Comparison of ENCODE assay signal across 17 cellular contexts in genomic region chr16:85709766-85710423, GRCh38. TPM values are rescaled to one million over a fixed set of nuclear protein-coding genes. Genes with fewer than 3 reads are reported as not detected.
DNase-seq lines count a peak whose midpoint lies in the region; ATAC-seq and TF ChIP-seq lines count a peak whose summit lies in the region.
"Had no signal": no experiment of that assay in that cellular context is flagged by ENCODE, and none has a peak within 500 bp of the region (broad histone marks: within the 10 kb centered on the region; RNA-seq: fewer than 3 reads in every experiment).

No MANE protein-coding gene starts in this region.

- peak overlapping the region; percentile 75 for H3K27ac ChIP-seq in endodermal cell (ENCODE audit: low read depth, low read length)

- CTCF ChIA-PET in WTC11 (lab: Charles Lee) = interaction anchor here (1.0 to 2.9 kb wide), 5 partner anchors 8 to 290 kb away, joined by 3 to 14 read pairs (median 3); no protein-coding TSS in a partner anchor

- no peak overlapping the region for H3K4me3 Mint-ChIP-seq in stimulated activated naive CD8-positive, alpha-beta T cell treated with anti-CD3 and anti-CD28 coated beads, Interleukin-15, amount 100 ng/mL, for 72 hours
- H3K4me3 Mint-ChIP-seq in endodermal cell (no peak overlapping the region), glutamatergic neuron (ENCODE audit: unreplicated experiment) (no peak overlapping the region), WTC11 (no peak overlapping the region)
- H3K4me3 Mint-ChIP-seq: B cell; CD4-positive, alpha-beta T cell had no signal

- H3K4me3 ChIP-seq in endodermal cell (ENCODE audit: low read length) = no peak overlapping the region

- no peak overlapping the region for H3K9ac ChIP-seq in endodermal cell (ENCODE audit: extremely low read depth, low read length, poor library complexity, severe bottlenecking)
- H3K9ac ChIP-seq: SK-N-SH had no signal

- no peaks in the 10 kb centered on the region for H3K27me3 Mint-ChIP-seq in stimulated activated naive CD8-positive, alpha-beta T cell treated with anti-CD3 and anti-CD28 coated beads, Interleukin-15, amount 100 ng/mL, for 72 hours
- H3K27me3 Mint-ChIP-seq in endodermal cell (ENCODE audit: insufficient read depth) (peaks cover 2% of the 10 kb centered on the region), glutamatergic neuron (ENCODE audit: unreplicated experiment) (peaks cover 7% of the 10 kb centered on the region), WTC11 (ENCODE audit: low read depth) (peaks cover 7% of the 10 kb centered on the region)
- H3K27me3 Mint-ChIP-seq: B cell; CD4-positive, alpha-beta T cell had no signal

- H3K27me3 ChIP-seq in endodermal cell (ENCODE audit: control insufficient read depth, insufficient read depth, low read length, poor library complexity, severe bottlenecking) = no peaks in the 10 kb centered on the region

- 88 to 92% methylated on average over 30 to 47 of the region's 47 CpGs for WGBS in endodermal cell (ENCODE audit: insufficient coverage in 1 of 2, insufficient read length in 1 of 2), 2 experiments

- peaks cover 13% of the 10 kb centered on the region for H3K36me3 Mint-ChIP-seq in endodermal cell (ENCODE audit: low read depth)
- H3K36me3 Mint-ChIP-seq in glutamatergic neuron (ENCODE audit: unreplicated experiment) = no peaks in the 10 kb centered on the region
- peaks cover 14% of the 10 kb centered on the region for H3K36me3 Mint-ChIP-seq in WTC11

- H3K9me3 ChIP-seq in endodermal cell (ENCODE audit: control insufficient read depth, low read length) = peaks cover 10% of the 10 kb centered on the region
- H3K9me3 ChIP-seq: SK-N-SH had no signal

- H3K9me3 Mint-ChIP-seq in stimulated activated naive CD8-positive, alpha-beta T cell treated with anti-CD3 and anti-CD28 coated beads, Interleukin-15, amount 100 ng/mL, for 72 hours = peaks cover 4 to 7% of the 10 kb centered on the region in 2 donors
- H3K9me3 Mint-ChIP-seq in endodermal cell = peaks cover 7% of the 10 kb centered on the region
- H3K9me3 Mint-ChIP-seq in glutamatergic neuron (ENCODE audit: unreplicated experiment) = peaks cover 3% of the 10 kb centered on the region
- peaks cover 11% of the 10 kb centered on the region for H3K9me3 Mint-ChIP-seq in WTC11

- POLR2A ChIA-PET in WTC11 (lab: Charles Lee) = no interaction called here

- H3K4me1 Mint-ChIP-seq in stimulated activated naive CD8-positive, alpha-beta T cell treated with anti-CD3 and anti-CD28 coated beads, Interleukin-15, amount 100 ng/mL, for 72 hours = peaks cover 1% of the 10 kb centered on the region
- H3K4me1 Mint-ChIP-seq in endodermal cell = no peaks in the 10 kb centered on the region
- H3K4me1 Mint-ChIP-seq in glutamatergic neuron (ENCODE audit: low read depth, unreplicated experiment) = peaks cover 8% of the 10 kb centered on the region
- H3K4me1 Mint-ChIP-seq in WTC11 = peaks cover 5% of the 10 kb centered on the region
- H3K4me1 Mint-ChIP-seq: B cell had no signal

- H3K36me3 ChIP-seq in endodermal cell (ENCODE audit: control insufficient read depth, insufficient read depth, low read length) = no peaks in the 10 kb centered on the region

- ATAC-seq in stimulated activated naive CD8-positive, alpha-beta T cell treated with anti-CD3 and anti-CD28 coated beads, Interleukin-15, amount 100 ng/mL, for 72 hours = peak; percentile 28
- no peak for ATAC-seq in stimulated activated naive CD8-positive, alpha-beta T cell treated with anti-CD3 and anti-CD28 coated beads, Interleukin-15, Interleukin-2, amounts not matched to agents 100 U/mL and 50 U/mL, for 24 hours
- ATAC-seq in WTC11 (no peak), HG03342 (IDR thresholded peaks at IDR 0.05; ENCODE audit: unreplicated experiment) (no peak)

- no peak overlapping the region for H3K27ac Mint-ChIP-seq in stimulated activated naive CD8-positive, alpha-beta T cell treated with anti-CD3 and anti-CD28 coated beads, Interleukin-15, amount 100 ng/mL, for 72 hours
- H3K27ac Mint-ChIP-seq in endodermal cell (no peak overlapping the region), glutamatergic neuron (ENCODE audit: unreplicated experiment) (no peak overlapping the region), WTC11 (no peak overlapping the region)
- H3K27ac Mint-ChIP-seq: B cell; CD4-positive, alpha-beta T cell had no signal

- no peak for TF ChIP-seq CTCF in endodermal cell (conservative IDR thresholded peaks at IDR 0.05)
- no peak for TF ChIP-seq CTCF in glutamatergic neuron (IDR thresholded peaks at IDR 0.05; ENCODE audit: partially characterized antibody, unreplicated experiment)
- no peak for TF ChIP-seq CTCF in WTC11 (IDR thresholded peaks at IDR 0.05)

- DNase-seq in stimulated activated naive CD8-positive, alpha-beta T cell treated with anti-CD3 and anti-CD28 coated beads, Interleukin-15, amount 100 ng/mL, for 72 hours = no peak
- no peak for DNase-seq in stimulated activated naive CD8-positive, alpha-beta T cell treated with anti-CD3 and anti-CD28 coated beads, Interleukin-15, Interleukin-2, amounts not matched to agents 100 U/mL and 50 U/mL, for 24 hours
- peak; percentile 92 for DNase-seq in NCI-H69 (lab: John Stamatoyannopoulos, UW)
- DNase-seq in endodermal cell = no peak
- no peak for DNase-seq in glutamatergic neuron
- no peak for DNase-seq in WTC11 (ENCODE audit: low spot score)
- DNase-seq in NCI-H2029 treated with DMSO at 0.1 percent for 48 hours (lab: John Stamatoyannopoulos, UW) = no peak
- DNase-seq: CD4-positive, alpha-beta T cell; GOT3; Kasumi-1; NCI-H1694; NCI-H524 treated with DMSO at 0.1 percent for 48 hours; Right ventricle myocardium superior; SK-N-SH; T-helper 1 cell had no signal

- no peaks in the 10 kb centered on the region for H3K4me1 ChIP-seq in endodermal cell (ENCODE audit: control insufficient read depth, insufficient read depth, low read length)

TF ChIP-seq in WTC11, 78 proteins besides CTCF, POLR2A, EP300 and RAD21 (continues in another document):
- no peak for TF ChIP-seq KAT7 (CRISPR knock-in tag; IDR thresholded peaks at IDR 0.05; ENCODE audit: borderline replicate concordance)
- TF ChIP-seq TEAD1 (CRISPR knock-in tag; IDR thresholded peaks at IDR 0.05) = no peak
- no peak for TF ChIP-seq NFYB (CRISPR knock-in tag; conservative IDR thresholded peaks at IDR 0.05; ENCODE audit: low read depth)
- no peak for TF ChIP-seq USF2 (CRISPR knock-in tag; IDR thresholded peaks at IDR 0.05)
- no peak for TF ChIP-seq ETV6 (CRISPR knock-in tag; IDR thresholded peaks at IDR 0.05)
- no peak for TF ChIP-seq FOXP1 (CRISPR knock-in tag; IDR thresholded peaks at IDR 0.05; ENCODE audit: borderline replicate concordance)
- no peak for TF ChIP-seq ZNF416 (CRISPR knock-in tag; IDR thresholded peaks at IDR 0.05)
- TF ChIP-seq, protein P1, sequence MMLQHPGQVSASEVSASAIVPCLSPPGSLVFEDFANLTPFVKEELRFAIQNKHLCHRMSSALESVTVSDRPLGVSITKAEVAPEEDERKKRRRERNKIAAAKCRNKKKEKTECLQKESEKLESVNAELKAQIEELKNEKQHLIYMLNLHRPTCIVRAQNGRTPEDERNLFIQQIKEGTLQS (CRISPR knock-in tag; conservative IDR thresholded peaks at IDR 0.05) = no peak
- no peak for TF ChIP-seq ZNF121 (CRISPR knock-in tag; IDR thresholded peaks at IDR 0.05)
- no peak for TF ChIP-seq ATF1 (CRISPR knock-in tag; IDR thresholded peaks at IDR 0.05)
- TF ChIP-seq ATF6 (CRISPR knock-in tag; IDR thresholded peaks at IDR 0.05) = no peak
- no peak for TF ChIP-seq ZNF425 (CRISPR knock-in tag; conservative IDR thresholded peaks at IDR 0.05)

RNA-seq across cellular contexts. Expression of gene GINS2, which starts 21.1 kb away (rescaled TPM):
- total RNA-seq in endodermal cell = 10 to 100 TPM; 32.8 to 42.3 TPM
- polyA plus RNA-seq in endodermal cell (2013, experiment 1 of 2) = 31.2 TPM
- polyA plus RNA-seq in endodermal cell (2013, experiment 2 of 2) = 30.9 TPM
- 7.1 TPM for total RNA-seq in glutamatergic neuron (ENCODE audit: unreplicated experiment)
- total RNA-seq in WTC11 (2021) = 35.5 to 38.4 TPM (median 38.0 TPM) in 3 replicates

RNA-seq across cellular contexts. Expression of gene C16orf74, which starts 41.0 kb away (rescaled TPM):
- total RNA-seq in endodermal cell = 1 to 10 TPM; 3.6 to 7.4 TPM
- 1.7 TPM for polyA plus RNA-seq in endodermal cell (2013, experiment 1 of 2)
- 2.0 TPM for polyA plus RNA-seq in endodermal cell (2013, experiment 2 of 2)
- total RNA-seq in glutamatergic neuron (ENCODE audit: unreplicated experiment) = 2.6 TPM
- total RNA-seq in WTC11 (2021) = 6.3 to 8.3 TPM (median 7.9 TPM) in 3 replicates
